In genomic region chr2:28009732-28010131, GRCh38 we compare ENCODE assay signal across 18 cellular contexts.
DNase-seq lines count a peak whose midpoint lies in the region; ATAC-seq and TF ChIP-seq lines count a peak whose summit lies in the region.
"Had no signal": no experiment of that assay in that cellular context is flagged by ENCODE, and none has a peak within 500 bp of the region (broad histone marks: within the 10 kb centered on the region; RNA-seq: fewer than 3 reads in every experiment).

No MANE protein-coding gene starts in this region.

- TF ChIP-seq POLR2A in gastrocnemius medialis (IDR thresholded peaks at IDR 0.05), result no peak

- no peak overlapping the region for H3K4me3 ChIP-seq in PC-3 (ENCODE audit: low read length)
- no peak overlapping the region for H3K4me3 ChIP-seq in cardiac muscle cell
- H3K4me3 ChIP-seq in gastrocnemius medialis, result no peak overlapping the region
- H3K4me3 ChIP-seq: GM12878, HAP-1, SJSA1, testis had no signal

- H3K4me1 ChIP-seq in PC-3 (ENCODE audit: insufficient read depth, low read length) (peaks cover under 1% of the 10 kb centered on the region; the same call in 1 of the 2 replicates), cardiac muscle cell (ENCODE audit: low read depth) (no peaks in the 10 kb centered on the region), gastrocnemius medialis (peaks cover 21 to 40% of the 10 kb centered on the region in 2 donors)
- H3K4me1 ChIP-seq: HAP-1, SJSA1 had no signal

- H3K4me2 ChIP-seq in PC-3 (ENCODE audit: low read length), result no peak overlapping the region

- POLR2A ChIA-PET in PC-3 (lab: Charles Lee; ENCODE audit: unreplicated experiment), result no interaction called here
- POLR2A ChIA-PET in activated CD4-positive, alpha-beta memory T cell treated with anti-CD3 and anti-CD28 coated beads, Interleukin-2, amount 10 ng/mL, durations not matched to agents 7 days and 5 days (lab: Charles Lee), result no interaction called here

- no peaks in the 10 kb centered on the region for H3K27me3 Mint-ChIP-seq in activated CD4-positive, alpha-beta memory T cell treated with anti-CD3 and anti-CD28 coated beads, Interleukin-2, amount 10 ng/mL, durations not matched to agents 7 days and 5 days
- H3K27me3 Mint-ChIP-seq: activated naive CD8-positive, alpha-beta T cell treated with anti-CD3 and anti-CD28 coated beads for 36 hours; CD4-positive, alpha-beta memory T cell had no signal

- BruUV-seq in PC-3 (replicated peaks; lab: Mats Ljungman, UMichigan), result no TSS peak

- H3K36me3 Mint-ChIP-seq in activated CD4-positive, alpha-beta memory T cell treated with anti-CD3 and anti-CD28 coated beads, Interleukin-2, amount 10 ng/mL, durations not matched to agents 7 days and 5 days (ENCODE audit: low read depth), result peaks cover 14% of the 10 kb centered on the region

- in situ Hi-C loops in gastrocnemius medialis (cut with MboI; ENCODE audit: low sequenced_read_pairs in 4 of 4), result no loop called here

- no peaks in the 10 kb centered on the region for H4K20me1 ChIP-seq in PC-3 (ENCODE audit: low read length)

- peak; percentile 10 for DNase-seq in NCI-H2196 (lab: John Stamatoyannopoulos, UW; ENCODE audit: unreplicated experiment)
- DNase-seq in NCI-H2196 treated with DMSO at 0.1 percent for 48 hours (lab: John Stamatoyannopoulos, UW; ENCODE audit: unreplicated experiment), result no peak
- peak; percentile 37 for DNase-seq in PC-3
- peak; percentile 22 to 65 for DNase-seq in cardiac muscle cell (ENCODE audit: low read depth in 1 of 2, low spot score in 1 of 2)
- DNase-seq in gastrocnemius medialis, result peak; percentile 66
- DNase-seq in NAMALWA (ENCODE audit: low spot score), result no peak
- no peak for DNase-seq in ureter (ENCODE audit: low spot score)
- DNase-seq in activated CD4-positive, alpha-beta memory T cell treated with anti-CD3 and anti-CD28 coated beads, Interleukin-2, amount 10 ng/mL, durations not matched to agents 7 days and 5 days, result no peak
- DNase-seq: activated naive CD8-positive, alpha-beta T cell treated with anti-CD3 and anti-CD28 coated beads for 36 hours; activated T-cell treated with anti-CD3 and anti-CD28 coated beads, Interleukin-2, amount 50 U/mL, for 48 hours; caudate nucleus; CD4-positive, alpha-beta memory T cell; MM.1S; stimulated activated CD4-positive, alpha-beta T cell treated with anti-CD3 and anti-CD28 coated beads, Interleukin-4, amount 100 ng/mL, for 4 hours; testis had no signal

- no peaks in the 10 kb centered on the region for H3K79me2 ChIP-seq in PC-3 (ENCODE audit: low read length)

- H3K27ac ChIP-seq in PC-3 (ENCODE audit: low read length), result no peak overlapping the region
- no peak overlapping the region for H3K27ac ChIP-seq in cardiac muscle cell
- H3K27ac ChIP-seq in gastrocnemius medialis, result peak overlapping the region; percentile 63 to 82 (median 72)
- H3K27ac ChIP-seq: SJSA1, testis had no signal

- no peaks in the 10 kb centered on the region for H3K27me3 ChIP-seq in PC-3 (ENCODE audit: low read length)
- no peaks in the 10 kb centered on the region for H3K27me3 ChIP-seq in cardiac muscle cell
- no peaks in the 10 kb centered on the region for H3K27me3 ChIP-seq in gastrocnemius medialis
- H3K27me3 ChIP-seq: SJSA1, testis had no signal

- no peaks in the 10 kb centered on the region for H3K9me2 ChIP-seq in PC-3 (replicated peaks; ENCODE audit: low read length)

- H2AFZ ChIP-seq in PC-3 (ENCODE audit: low read length), result no peak overlapping the region

- H3K9me3 ChIP-seq in PC-3 (ENCODE audit: low read length) (no peaks in the 10 kb centered on the region), cardiac muscle cell (ENCODE audit: low read depth) (no peaks in the 10 kb centered on the region), gastrocnemius medialis (no peaks in the 10 kb centered on the region)
- H3K9me3 ChIP-seq: HAP-1, SJSA1, testis had no signal

- ATAC-seq in PC-3, result no peak
- ATAC-seq in gastrocnemius medialis, result peak; percentile 93 to 97
- ATAC-seq: GM12878 had no signal

- no peak overlapping the region for H3K9ac ChIP-seq in PC-3 (ENCODE audit: low read length)

- peaks cover 5% of the 10 kb centered on the region for H3K4me1 Mint-ChIP-seq in activated CD4-positive, alpha-beta memory T cell treated with anti-CD3 and anti-CD28 coated beads, Interleukin-2, amount 10 ng/mL, durations not matched to agents 7 days and 5 days
- H3K4me1 Mint-ChIP-seq: activated naive CD8-positive, alpha-beta T cell treated with anti-CD3 and anti-CD28 coated beads for 36 hours had no signal

- CTCF ChIA-PET in PC-3 (lab: Charles Lee), result no interaction called here
- CTCF ChIA-PET in activated CD4-positive, alpha-beta memory T cell treated with anti-CD3 and anti-CD28 coated beads, Interleukin-2, amount 10 ng/mL, durations not matched to agents 7 days and 5 days (lab: Charles Lee), result interaction anchor here (1.6 kb wide), 1 partner anchor 255 kb away, joined by 4 read pairs; no protein-coding TSS in a partner anchor

- intact Hi-C loops in PC-3 (cut with micrococcal nuclease) (no loop called here), gastrocnemius medialis (cut with DNase I; ENCODE audit: low total_unique reads) (no loop called here)

- H3F3A ChIP-seq in PC-3 (ENCODE audit: low read length, unreplicated experiment), result no peaks in the 10 kb centered on the region

- no peaks in the 10 kb centered on the region for H3K9me3 Mint-ChIP-seq in activated CD4-positive, alpha-beta memory T cell treated with anti-CD3 and anti-CD28 coated beads, Interleukin-2, amount 10 ng/mL, durations not matched to agents 7 days and 5 days
- H3K9me3 Mint-ChIP-seq: activated naive CD8-positive, alpha-beta T cell treated with anti-CD3 and anti-CD28 coated beads for 36 hours; CD4-positive, alpha-beta memory T cell had no signal

- H3K36me3 ChIP-seq in PC-3 (ENCODE audit: low read depth, low read length) (no peaks in the 10 kb centered on the region), cardiac muscle cell (no peaks in the 10 kb centered on the region), gastrocnemius medialis (no peaks in the 10 kb centered on the region)
- H3K36me3 ChIP-seq: HAP-1, SJSA1 had no signal

- H3K4me3 Mint-ChIP-seq in activated CD4-positive, alpha-beta memory T cell treated with anti-CD3 and anti-CD28 coated beads, Interleukin-2, amount 10 ng/mL, durations not matched to agents 7 days and 5 days, result no peak overlapping the region
- H3K4me3 Mint-ChIP-seq: activated naive CD8-positive, alpha-beta T cell treated with anti-CD3 and anti-CD28 coated beads for 36 hours; CD4-positive, alpha-beta memory T cell had no signal

- H3K27ac Mint-ChIP-seq in activated CD4-positive, alpha-beta memory T cell treated with anti-CD3 and anti-CD28 coated beads, Interleukin-2, amount 10 ng/mL, durations not matched to agents 7 days and 5 days, result no peak overlapping the region
- H3K27ac Mint-ChIP-seq: activated naive CD8-positive, alpha-beta T cell treated with anti-CD3 and anti-CD28 coated beads for 36 hours had no signal

- TF ChIP-seq CTCF in PC-3 (conservative IDR thresholded peaks at IDR 0.05; ENCODE audit: low read depth, low read length), result no peak
- TF ChIP-seq CTCF in cardiac muscle cell (IDR thresholded peaks at IDR 0.05; ENCODE audit: low read depth, low read length), result no peak
- TF ChIP-seq CTCF in gastrocnemius medialis (IDR thresholded peaks at IDR 0.05 in 4 of 5, conservative IDR thresholded peaks at IDR 0.05 in 1 of 5), result no peak

Comparison
In these comparisons a context has a peak if more than half of its experiments do, and no peak if none do; other contexts are left out.
1. DNase-seq: peak in NCI-H2196 (single experiment), PC-3 (single experiment), cardiac muscle cell (2 of 2) and gastrocnemius medialis (2 of 2); none in NCI-H2196 treated with DMSO at 0.1 percent for 48 hours (single experiment), NAMALWA (single experiment), ureter (single experiment) and activated CD4-positive, alpha-beta memory T cell treated with anti-CD3 and anti-CD28 coated beads, Interleukin-2, amount 10 ng/mL, durations not matched to agents 7 days and 5 days (single experiment).
2. H3K27ac ChIP-seq: peak in gastrocnemius medialis (4 of 4); none in PC-3 (single experiment) and cardiac muscle cell (single experiment).